In the genomic region with DNA sequence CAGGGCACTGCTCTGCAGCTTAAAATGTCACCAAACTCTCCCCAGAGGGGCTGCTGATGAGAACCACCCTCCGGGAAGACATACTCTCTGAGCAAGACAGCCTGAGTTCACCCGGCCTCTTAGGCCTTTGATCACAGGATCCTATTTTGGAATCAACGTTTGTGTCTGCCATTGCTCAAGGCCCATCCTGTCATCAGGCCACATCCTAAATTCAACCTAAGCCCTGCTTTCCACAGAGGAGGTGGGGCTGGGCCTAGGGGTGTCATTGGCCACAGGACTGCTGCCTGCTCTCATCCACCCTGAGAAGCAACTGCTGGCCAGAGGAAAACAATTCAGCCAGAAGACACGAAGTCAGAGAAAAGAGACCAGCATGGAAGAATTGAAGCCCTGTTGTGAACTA, we compare ENCODE assay signal across 20 cellular contexts.
"Had no signal": no experiment of that assay in that cellular context is flagged by ENCODE, and none has a peak within 500 bp of the region (broad histone marks: within the 10 kb centered on the region; RNA-seq: fewer than 3 reads in every experiment).

No MANE protein-coding gene starts in this region.

- H3K4me3 Mint-ChIP-seq: activated T-cell treated with anti-CD3 and anti-CD28 coated beads, Interleukin-2, amount 50 U/mL, for 24 hours; activated T-helper 17 cell treated with anti-CD3 and anti-CD28 coated beads, Interleukin-2, amount 50 U/mL, for 72 hours; dendritic cell treated with granulocyte-macrophage colony-stimulating factor and Interleukin-4, amounts not matched to agents 40 ng/mL and 50 ng/mL, for 4 days; nephron; stimulated activated memory B cell treated with anti-CD40 and anti-IgM and Interleukin-4, amounts not matched to agents 10 μg/mL and 1 μg/mL and 100 μg/mL, for 72 hours; T-helper 2 cell treated with Interferon-gamma antibody and Interleukin-4, amounts not matched to agents 5 μg/mL and 100 μg/mL, for 36 hours had no signal

- H3K27me3 ChIP-seq: foreskin keratinocyte, right lobe of liver had no signal

- H3K27ac Mint-ChIP-seq: activated naive CD4-positive, alpha-beta T cell treated with anti-CD3 and anti-CD28 coated beads, Interleukin-2, amount 50 U/mL, for 72 hours; activated T-cell treated with anti-CD3 and anti-CD28 coated beads, Interleukin-2, amount 50 U/mL, for 24 hours; activated T-helper 17 cell treated with anti-CD3 and anti-CD28 coated beads, Interleukin-2, amount 50 U/mL, for 72 hours; dendritic cell treated with granulocyte-macrophage colony-stimulating factor and Interleukin-4, amounts not matched to agents 40 ng/mL and 50 ng/mL, for 4 days; nephron; stimulated activated memory B cell treated with anti-CD40 and anti-IgM and Interleukin-4, amounts not matched to agents 10 μg/mL and 1 μg/mL and 100 μg/mL, for 72 hours; T-helper 2 cell treated with Interferon-gamma antibody and Interleukin-4, amounts not matched to agents 5 μg/mL and 100 μg/mL, for 36 hours had no signal

- DNase-seq: activated CD4-positive, alpha-beta T cell treated with anti-CD3 and anti-CD28 coated beads for 1 hour; activated T-cell treated with anti-CD3 and anti-CD28 coated beads, Interleukin-2, amount 50 U/mL, for 24 hours; aorta; caudate nucleus; effector CD8-positive, alpha-beta T cell; foreskin keratinocyte; occipital lobe; right lobe of liver; stimulated activated CD4-positive, alpha-beta T cell treated with anti-CD3 and anti-CD28 coated beads, Interleukin-2, amount 100 ng/mL, for 24 hours; stomach; trophoblast cell; WERI-Rb-1 had no signal

- H3K9me3 ChIP-seq: right lobe of liver, stomach had no signal

- H3K4me1 ChIP-seq: foreskin keratinocyte, right lobe of liver had no signal

- H3K36me3 Mint-ChIP-seq: brain; stimulated activated memory B cell treated with anti-CD40 and anti-IgM and Interleukin-4, amounts not matched to agents 10 μg/mL and 1 μg/mL and 100 μg/mL, for 72 hours had no signal

- ATAC-seq: activated naive CD4-positive, alpha-beta T cell treated with anti-CD3 and anti-CD28 coated beads, Interleukin-2, amount 50 U/mL, for 72 hours; activated T-helper 17 cell treated with anti-CD3 and anti-CD28 coated beads, Interleukin-2, amount 50 U/mL, for 72 hours; foreskin keratinocyte; right lobe of liver; stimulated activated memory B cell treated with anti-CD40 and anti-IgM and Interleukin-4, amounts not matched to agents 10 μg/mL and 1 μg/mL and 100 μg/mL, for 72 hours had no signal

- H3K4me1 Mint-ChIP-seq: activated T-helper 17 cell treated with anti-CD3 and anti-CD28 coated beads, Interleukin-2, amount 50 U/mL, for 72 hours; stimulated activated memory B cell treated with anti-CD40 and anti-IgM and Interleukin-4, amounts not matched to agents 10 μg/mL and 1 μg/mL and 100 μg/mL, for 72 hours had no signal

- H3K9me3 Mint-ChIP-seq: activated T-cell treated with anti-CD3 and anti-CD28 coated beads, Interleukin-2, amount 50 U/mL, for 24 hours; dendritic cell treated with granulocyte-macrophage colony-stimulating factor and Interleukin-4, amounts not matched to agents 40 ng/mL and 50 ng/mL, for 4 days; nephron had no signal

- H3K4me3 ChIP-seq: right lobe of liver, skin epidermis, stomach had no signal

- H3K36me3 ChIP-seq: right lobe of liver, stomach, WERI-Rb-1 had no signal

- H3K27ac ChIP-seq: foreskin keratinocyte, right lobe of liver, skin epidermis, stomach, WERI-Rb-1 had no signal
